17 cellular contexts compared by ENCODE assay signal in genomic region chr5:94367900-94368299, GRCh38.
A peak's percentile ranks its signal among the peaks of the same experiment; 100 is the strongest.
DNase-seq lines count a peak whose midpoint lies in the region; ATAC-seq, FAIRE-seq and TF ChIP-seq lines count a peak whose summit lies in the region.
"Had no signal": no experiment of that assay in that cellular context is flagged by ENCODE, and none has a peak within 500 bp of the region (broad histone marks: within the 10 kb centered on the region; RNA-seq: fewer than 3 reads in every experiment).

No MANE protein-coding gene starts in this region.

- no peaks in the 10 kb centered on the region for H4K20me1 ChIP-seq in PC-3 (ENCODE audit: low read length)
- no peaks in the 10 kb centered on the region for H4K20me1 ChIP-seq in H1 (replicated peaks in 1 of 2; ENCODE audit: control insufficient read depth in 1 of 2, insufficient read depth in 2 of 2, low read length in 2 of 2)

- WGBS in H1 (ENCODE audit: extremely low coverage in 1 of 2, insufficient coverage in 1 of 2, insufficient read length in 1 of 2, insufficient replicate concordance in 2 of 2, low coverage in 1 of 2, low lambda C conversion rate in 2 of 2, missing lambda C conversion rate in 1 of 2), 2 experiments = 91% methylated on average over 2 of the region's 2 CpGs; no CpG with 5 or more reads in 1 of the 2 experiments

- no peak for TF ChIP-seq POLR2A in H1 (IDR thresholded peaks at IDR 0.05; ENCODE audit: control extremely low read depth in 1 of 2, low read depth in 2 of 2, low read length in 2 of 2)

- H3K23ac ChIP-seq in H1 (ENCODE audit: insufficient read length) = no peak overlapping the region

- H3K79me1 ChIP-seq in H1 (ENCODE audit: low read depth, low read length) = no peaks in the 10 kb centered on the region

- H3K36me3 ChIP-seq in PC-3 (ENCODE audit: low read depth, low read length) (no peaks in the 10 kb centered on the region), H1 (ENCODE audit: control insufficient read depth in 2 of 4, insufficient read depth in 4 of 4, low read length in 3 of 4) (no peaks in the 10 kb centered on the region)
- H3K36me3 ChIP-seq: HAP-1 had no signal

- no peak overlapping the region for H2BK5ac ChIP-seq in H1 (ENCODE audit: low read depth, low read length)

- no peak for FAIRE-seq in H1 (lab: Jason Lieb, UNC)
- FAIRE-seq: A204.1, HTR-8/SVneo had no signal

- no peak overlapping the region for H3K56ac ChIP-seq in H1 (replicated peaks; ENCODE audit: insufficient read length, low read depth, low read length)

- no peak overlapping the region for H3K18ac ChIP-seq in H1 (ENCODE audit: extremely low read depth, low read length)

- H3K4me1 ChIP-seq in PC-3 (ENCODE audit: insufficient read depth, low read length) (peaks cover 22% of the 10 kb centered on the region), H1 (replicated peaks in 1 of 4; ENCODE audit: control insufficient read depth in 3 of 4, insufficient read depth in 4 of 4, low read length in 3 of 4) (peaks cover 0 to 3% (median 0%) of the 10 kb centered on the region in 4 experiments; a peak in 1 of 7 replicates), foreskin keratinocyte (peaks cover 21% of the 10 kb centered on the region)
- H3K4me1 ChIP-seq: HAP-1 had no signal

- H3K4me3 ChIP-seq in PC-3 (ENCODE audit: low read length) = no peak overlapping the region
- no peak overlapping the region for H3K4me3 ChIP-seq in H1 (ENCODE audit: extremely low read depth in 1 of 4, insufficient read depth in 2 of 4, low read depth in 3 of 4, low read length in 4 of 4)
- H3K4me3 ChIP-seq: HAP-1 had no signal

- H3F3A ChIP-seq in PC-3 (ENCODE audit: low read length, unreplicated experiment) = no peaks in the 10 kb centered on the region

- intact Hi-C loops in PC-3 (cut with micrococcal nuclease) = loop anchor here (5.0 kb wide), 1 partner anchor 154 kb away; no protein-coding TSS in a partner anchor

- no peak for TF ChIP-seq EP300 in H1 (IDR thresholded peaks at IDR 0.05; ENCODE audit: borderline replicate concordance in 1 of 2, low read depth in 2 of 2, low read length in 2 of 2)

- H3K9me2 ChIP-seq in PC-3 (replicated peaks; ENCODE audit: low read length) = no peaks in the 10 kb centered on the region

- peak overlapping the region; percentile 62 for H3K4me2 ChIP-seq in PC-3 (ENCODE audit: low read length)
- H3K4me2 ChIP-seq in H1 (ENCODE audit: insufficient read depth in 1 of 2, low read depth in 2 of 2, low read length in 2 of 2) = no peak overlapping the region

- no peak for TF ChIP-seq RAD21 in H1 (IDR thresholded peaks at IDR 0.05 in 1 of 2, conservative IDR thresholded peaks at IDR 0.05 in 1 of 2; ENCODE audit: low read depth in 2 of 2, low read length in 2 of 2)

- H2BK120ac ChIP-seq in H1 (replicated peaks; ENCODE audit: low read depth, low read length) = no peak overlapping the region

- H2AK5ac ChIP-seq in H1 (ENCODE audit: low read depth, low read length) = no peak overlapping the region

- POLR2A ChIA-PET in PC-3 (lab: Charles Lee; ENCODE audit: unreplicated experiment) = no interaction called here
- POLR2A ChIA-PET in H1 (lab: Charles Lee; ENCODE audit: partially characterized antibody) = interaction anchor here (0.7 to 2.1 kb wide), 3 partner anchors 10 to 13 kb away, joined by 3 to 9 read pairs (median 5); no protein-coding TSS in a partner anchor

- CTCF ChIA-PET in PC-3 (lab: Charles Lee) (no interaction called here), H1 (lab: Charles Lee; ENCODE audit: partially characterized antibody) (no interaction called here)

- H3K9me3 ChIP-seq in PC-3 (ENCODE audit: low read length) (no peaks in the 10 kb centered on the region), H1 (ENCODE audit: insufficient read depth in 2 of 2, low read depth in 1 of 2, low read length in 1 of 2) (no peaks in the 10 kb centered on the region; a peak in 1 of 4 replicates)
- H3K9me3 ChIP-seq: Caco-2, HAP-1 had no signal

- no peak overlapping the region for H2AFZ ChIP-seq in PC-3 (ENCODE audit: low read length)
- no peak overlapping the region for H2AFZ ChIP-seq in H1 (ENCODE audit: low read length)

- H4K8ac ChIP-seq in H1 (ENCODE audit: extremely low read depth, insufficient read depth, low read length) = no peak overlapping the region

- H3K14ac ChIP-seq in H1 (ENCODE audit: insufficient read length) = no peak overlapping the region

- H3K79me2 ChIP-seq in PC-3 (ENCODE audit: low read length) (no peaks in the 10 kb centered on the region), H1 (ENCODE audit: control insufficient read depth in 1 of 2, insufficient read depth in 2 of 2, low read length in 2 of 2) (peaks cover 0 to 2% of the 10 kb centered on the region in 2 experiments; a peak in 1 of 4 replicates)

- H3K23me2 ChIP-seq in H1 (ENCODE audit: low read depth, low read length) = no peaks in the 10 kb centered on the region

- H3K27ac ChIP-seq in C4-2B = peak overlapping the region; percentile 45
- peak overlapping the region; percentile 61 for H3K27ac ChIP-seq in PC-3 (ENCODE audit: low read length)
- H3K27ac ChIP-seq in H1 (ENCODE audit: low read depth, low read length) = no peak overlapping the region
- H3K27ac ChIP-seq in foreskin keratinocyte = no peak overlapping the region

- H3K9ac ChIP-seq in PC-3 (ENCODE audit: low read length) (no peak overlapping the region), H1 (replicated peaks in 1 of 4; ENCODE audit: extremely low read depth in 1 of 4, low read depth in 3 of 4, low read length in 3 of 4) (no peak overlapping the region)

- no peak overlapping the region for H4K5ac ChIP-seq in H1 (ENCODE audit: insufficient read length, low read depth, low read length)

- no TSS peak for BruUV-seq in PC-3 (replicated peaks; lab: Mats Ljungman, UMichigan)

- no peak overlapping the region for H3K4ac ChIP-seq in H1 (replicated peaks; ENCODE audit: insufficient read length, low read depth, low read length)

- TF ChIP-seq CTCF in C4-2B (conservative IDR thresholded peaks at IDR 0.05) (no peak), PC-3 (conservative IDR thresholded peaks at IDR 0.05; ENCODE audit: low read depth, low read length) (no peak), H1 (IDR thresholded peaks at IDR 0.05; ENCODE audit: control extremely low read depth in 1 of 3, insufficient read depth in 1 of 3, low read depth in 1 of 3, low read length in 3 of 3) (no peak), foreskin keratinocyte (conservative IDR thresholded peaks at IDR 0.05) (no peak)

- H3K27me3 ChIP-seq in PC-3 (ENCODE audit: low read length) (no peaks in the 10 kb centered on the region), H1 (replicated peaks in 1 of 4; ENCODE audit: control insufficient read depth in 3 of 4, extremely low read depth in 1 of 4, insufficient read depth in 3 of 4, low read length in 3 of 4) (no peaks in the 10 kb centered on the region), foreskin keratinocyte (no peaks in the 10 kb centered on the region)

- no peak overlapping the region for H2BK12ac ChIP-seq in H1 (ENCODE audit: low read depth, low read length)

- H2BK20ac ChIP-seq in H1 (ENCODE audit: low read length) = no peak overlapping the region

- no peak overlapping the region for H4K91ac ChIP-seq in H1 (replicated peaks; ENCODE audit: insufficient read length, low read length)

- DNase-seq in PC-3 (peak; percentile 69), H1 (ENCODE audit: low read depth in 1 of 2, low spot score in 2 of 2) (no peak), foreskin keratinocyte (peak; percentile 46 to 49), NCI-H1436 treated with DMSO at 0.1 percent for 48 hours (lab: John Stamatoyannopoulos, UW) (no peak)
- DNase-seq: Caco-2; CD8-positive, alpha-beta memory T cell; DND-41; GDM1; GOT3; HFFc6; KBM-7 had no signal

- no peak overlapping the region for H2BK15ac ChIP-seq in H1 (ENCODE audit: low read length)

- ATAC-seq in PC-3 (peak; percentile 96), foreskin keratinocyte (peak; percentile 54), GM19467 (IDR thresholded peaks at IDR 0.05; ENCODE audit: unreplicated experiment) (no peak), GM21447 (IDR thresholded peaks at IDR 0.05; ENCODE audit: unreplicated experiment) (no peak)

TF ChIP-seq in H1, 55 proteins besides CTCF, POLR2A, EP300 and RAD21:
- TF ChIP-seq ATF2 (IDR thresholded peaks at IDR 0.05; ENCODE audit: low read length) (no peak), MAFK (IDR thresholded peaks at IDR 0.05; ENCODE audit: low read depth, low read length) (peak; percentile 92)

Comparison
In these comparisons a context has a peak if more than half of its experiments do, and no peak if none do; other contexts are left out.
1. H3K27ac ChIP-seq: peak in C4-2B (single experiment) and PC-3 (single experiment); none in H1 (single experiment) and foreskin keratinocyte (single experiment).
2. ATAC-seq: peak in PC-3 (single experiment) and foreskin keratinocyte (single experiment); none in GM19467 (single experiment) and GM21447 (single experiment).
3. DNase-seq: peak in PC-3 (single experiment) and foreskin keratinocyte (2 of 2); none in H1 (0 of 2) and NCI-H1436 treated with DMSO at 0.1 percent for 48 hours (single experiment).